In genomic region chr15:72319360-72319984, GRCh38 we compare ENCODE assay signal across 7 cellular contexts. TPM values are rescaled to one million over a fixed set of nuclear protein-coding genes. Genes with fewer than 3 reads are reported as not detected.
DNase-seq lines count a peak whose midpoint lies in the region; ATAC-seq, FAIRE-seq and TF ChIP-seq lines count a peak whose summit lies in the region.

No MANE protein-coding gene starts in this region.

- H3K79me1 ChIP-seq in H1 (ENCODE audit: low read depth, low read length), result no peaks in the 10 kb centered on the region

- H2BK120ac ChIP-seq in H1 (replicated peaks; ENCODE audit: low read depth, low read length), result no peak overlapping the region

- H3K23ac ChIP-seq in H1 (ENCODE audit: insufficient read length), result no peak overlapping the region

- no peak for TF ChIP-seq RAD21 in H1 (IDR thresholded peaks at IDR 0.05 in 1 of 2, conservative IDR thresholded peaks at IDR 0.05 in 1 of 2; ENCODE audit: low read depth in 2 of 2, low read length in 2 of 2)

- H2BK12ac ChIP-seq in H1 (ENCODE audit: low read depth, low read length), result no peak overlapping the region

- no peak overlapping the region for H4K5ac ChIP-seq in H1 (ENCODE audit: insufficient read length, low read depth, low read length)

- H3K79me2 ChIP-seq in H1 (ENCODE audit: control insufficient read depth in 1 of 2, insufficient read depth in 2 of 2, low read length in 2 of 2), result no peaks in the 10 kb centered on the region

- no peak overlapping the region for H2AK5ac ChIP-seq in H1 (ENCODE audit: low read depth, low read length)

- no peak overlapping the region for H2BK5ac ChIP-seq in H1 (ENCODE audit: low read depth, low read length)

- H3K9ac ChIP-seq in H1 (replicated peaks in 1 of 4; ENCODE audit: extremely low read depth in 1 of 4, low read depth in 3 of 4, low read length in 3 of 4), result no peak overlapping the region

- H2BK20ac ChIP-seq in H1 (ENCODE audit: low read length), result no peak overlapping the region

- H3K27me3 ChIP-seq in H1 (replicated peaks in 1 of 4; ENCODE audit: control insufficient read depth in 3 of 4, extremely low read depth in 1 of 4, insufficient read depth in 3 of 4, low read length in 3 of 4), result peaks cover 5 to 26% (median 21%) of the 10 kb centered on the region in 4 experiments

- no peak overlapping the region for H4K8ac ChIP-seq in H1 (ENCODE audit: extremely low read depth, insufficient read depth, low read length)

- FAIRE-seq in H1 (lab: Jason Lieb, UNC), result no peak

- peak; percentile 34 for ATAC-seq in GM19351 (IDR thresholded peaks at IDR 0.05; ENCODE audit: unreplicated experiment)

- no peak overlapping the region for H2AFZ ChIP-seq in H1 (ENCODE audit: low read length)

- peak overlapping the region; percentile 62 to 70; a peak in 3 of 4 replicates for H3K4me2 ChIP-seq in H1 (ENCODE audit: insufficient read depth in 1 of 2, low read depth in 2 of 2, low read length in 2 of 2)

- no peaks in the 10 kb centered on the region for H3K9me3 ChIP-seq in H1 (ENCODE audit: insufficient read depth in 2 of 2, low read depth in 1 of 2, low read length in 1 of 2)
- no peaks in the 10 kb centered on the region for H3K9me3 ChIP-seq in mesodermal cell (ENCODE audit: control insufficient read depth, low read length)

- H4K91ac ChIP-seq in H1 (replicated peaks; ENCODE audit: insufficient read length, low read length), result no peak overlapping the region

- TF ChIP-seq EP300 in H1 (IDR thresholded peaks at IDR 0.05; ENCODE audit: borderline replicate concordance in 1 of 2, low read depth in 2 of 2, low read length in 2 of 2), result no peak

- no peak for TF ChIP-seq POLR2A in H1 (IDR thresholded peaks at IDR 0.05; ENCODE audit: control extremely low read depth in 1 of 2, low read depth in 2 of 2, low read length in 2 of 2)

- H3K27ac ChIP-seq in H1 (ENCODE audit: low read depth, low read length), result no peak overlapping the region
- H3K27ac ChIP-seq in mesodermal cell (ENCODE audit: low read depth, low read length, severe bottlenecking), result no peak overlapping the region

- CTCF ChIA-PET in H1 (lab: Charles Lee; ENCODE audit: partially characterized antibody), result interaction anchor here (1.7 kb wide), 1 partner anchor 354 kb away, joined by 4 read pairs; no protein-coding TSS in a partner anchor

- H3K56ac ChIP-seq in H1 (replicated peaks; ENCODE audit: insufficient read length, low read depth, low read length), result no peak overlapping the region

- no peak overlapping the region for H2BK15ac ChIP-seq in H1 (ENCODE audit: low read length)

- H3K23me2 ChIP-seq in H1 (ENCODE audit: low read depth, low read length), result peaks cover 4% of the 10 kb centered on the region

- H3K4ac ChIP-seq in H1 (replicated peaks; ENCODE audit: insufficient read length, low read depth, low read length), result no peak overlapping the region

- H3K4me3 ChIP-seq in H1 (ENCODE audit: extremely low read depth in 1 of 4, insufficient read depth in 2 of 4, low read depth in 3 of 4, low read length in 4 of 4), result peak overlapping the region in 2 of 4 experiments; percentile 5 to 39; a peak in 3 of 8 replicates
- H3K4me3 ChIP-seq in mesodermal cell (ENCODE audit: extremely low read depth, insufficient read depth, low read length, poor library complexity, severe bottlenecking), result peak overlapping the region; percentile 45

- POLR2A ChIA-PET in H1 (lab: Charles Lee; ENCODE audit: partially characterized antibody), result interaction anchor here (1.2 to 2.4 kb wide), 4 partner anchors 11 to 156 kb away, joined by 4 to 6 read pairs (median 6); partner anchors contain the start of gene PKM

- H3K36me3 ChIP-seq in H1 (ENCODE audit: control insufficient read depth in 2 of 4, insufficient read depth in 4 of 4, low read length in 3 of 4), result no peaks in the 10 kb centered on the region
- H3K36me3 ChIP-seq in mesodermal cell (ENCODE audit: control insufficient read depth, insufficient read depth, low read length), result no peaks in the 10 kb centered on the region

- peaks cover 2 to 6% of the 10 kb centered on the region in 2 experiments for H4K20me1 ChIP-seq in H1 (replicated peaks in 1 of 2; ENCODE audit: control insufficient read depth in 1 of 2, insufficient read depth in 2 of 2, low read length in 2 of 2)

- H3K4me1 ChIP-seq in H1 (replicated peaks in 1 of 4; ENCODE audit: control insufficient read depth in 3 of 4, insufficient read depth in 4 of 4, low read length in 3 of 4), result peaks cover 0 to 4% (median 0%) of the 10 kb centered on the region in 4 experiments; a peak in 1 of 7 replicates
- H3K4me1 ChIP-seq in mesodermal cell (ENCODE audit: control insufficient read depth, insufficient read depth, low read length, poor library complexity, severe bottlenecking), result peaks cover 7% of the 10 kb centered on the region

- H3K18ac ChIP-seq in H1 (ENCODE audit: extremely low read depth, low read length), result no peak overlapping the region

- 12% methylated on average over 32 of the region's 48 CpGs; no CpG with 5 or more reads in 1 of the 2 experiments for WGBS in H1 (ENCODE audit: extremely low coverage in 1 of 2, insufficient coverage in 1 of 2, insufficient read length in 1 of 2, insufficient replicate concordance in 2 of 2, low coverage in 1 of 2, low lambda C conversion rate in 2 of 2, missing lambda C conversion rate in 1 of 2), 2 experiments
- WGBS in mesodermal cell (ENCODE audit: insufficient coverage in 2 of 2), 2 experiments, result 7 to 21% methylated on average over 15 to 37 of the region's 48 CpGs

- DNase-seq in HuH-7 (ENCODE audit: low spot score), result peak; percentile 92
- peak; percentile 45 to 57 for DNase-seq in activated CD4-positive, alpha-beta T cell treated with anti-CD3 and anti-CD28 coated beads, Interleukin-2, amount 50 U/mL, for 48 hours
- peak; percentile 53 to 90 for DNase-seq in H1 (ENCODE audit: low read depth in 1 of 2, low spot score in 2 of 2)
- peak; percentile 21 for DNase-seq in stromal cell of bone marrow (ENCODE audit: low read depth)
- DNase-seq in NCI-H524 treated with DMSO at 0.1 percent for 48 hours (lab: John Stamatoyannopoulos, UW), result no peak

- no peak overlapping the region for H3K14ac ChIP-seq in H1 (ENCODE audit: insufficient read length)

- TF ChIP-seq CTCF in H1 (IDR thresholded peaks at IDR 0.05; ENCODE audit: control extremely low read depth in 1 of 3, insufficient read depth in 1 of 3, low read depth in 1 of 3, low read length in 3 of 3), result no peak

TF ChIP-seq in H1, 55 proteins besides CTCF, POLR2A, EP300 and RAD21 (continues in another document):
- TF ChIP-seq TAF7 (optimal IDR thresholded peaks at IDR 0.05; ENCODE audit: borderline replicate concordance, low read depth, low read length) (peak; percentile 32), KDM1A (IDR thresholded peaks at IDR 0.05; ENCODE audit: borderline replicate concordance, low read length) (no peak), CEBPB (IDR thresholded peaks at IDR 0.05; ENCODE audit: low read depth, low read length) (no peak), BACH1 (IDR thresholded peaks at IDR 0.05; ENCODE audit: low read length) (peak; percentile 73; the same call in 1 of the 2 replicates), KDM4A (IDR thresholded peaks at IDR 0.05; ENCODE audit: low read depth, low read length, severe bottlenecking) (peak; percentile 19), RBBP5 (IDR thresholded peaks at IDR 0.05; ENCODE audit: borderline replicate concordance, low read depth, low read length) (peak; percentile 31; the same call in 1 of the 2 replicates), EGR1 (IDR thresholded peaks at IDR 0.05; ENCODE audit: borderline replicate concordance, low read depth, low read length) (no peak), TEAD4 (IDR thresholded peaks at IDR 0.05; ENCODE audit: low read depth, low read length) (peak; percentile 43; the same call in 1 of the 2 replicates)

RNA-seq across cellular contexts. Expression of gene CELF6, which starts 0.5 kb away (rescaled TPM):
- 0.19 TPM in 1 of 2 replicates, not detected in the other for total RNA-seq in H1 (2021; fragmentation: NEBNext Ultra II Directional; extraction: Animal tissue kit (Norgen Biotek cat#: 25700))
- 0.05 and 0.09 TPM in 2 replicates for polyA plus RNA-seq in H1 (2011; rRNA removed)
- polyA plus RNA-seq in H1 (2011; cell fraction: cytosol; rRNA removed), result 0.09 TPM
- polyA plus RNA-seq in H1 (2011; cell fraction: nucleus; rRNA removed), result 0.21 TPM
- 0.05 to 0.07 TPM in 2 of 4 replicates, not detected in the others for polyA plus RNA-seq in H1 (2012, experiment 1 of 2)
- not detected for polyA plus RNA-seq in H1 (2012, experiment 2 of 2)
- 0.02 TPM for polyA plus RNA-seq in H1 (2013, experiment 1 of 2)
- polyA plus RNA-seq in H1 (2013, experiment 2 of 2), result 0.02 TPM
- not detected in 2 replicates for polyA minus RNA-seq in H1 (2011; rRNA and poly(A)+ RNA removed)
- polyA minus RNA-seq in H1 (2011; cell fraction: cytosol; rRNA and poly(A)+ RNA removed), result not detected
- polyA minus RNA-seq in H1 (2011; cell fraction: nucleus; rRNA and poly(A)+ RNA removed), result 0.20 TPM
- 0.63 TPM for polyA plus RNA-seq in mesodermal cell (2013, experiment 1 of 2)
- 0.25 TPM for polyA plus RNA-seq in mesodermal cell (2013, experiment 2 of 2)

RNA-seq across cellular contexts. Expression of gene PARP6, which starts 47.1 kb away (rescaled TPM):
- 33.0 and 39.8 TPM in 2 replicates for total RNA-seq in H1 (2021; fragmentation: NEBNext Ultra II Directional; extraction: Animal tissue kit (Norgen Biotek cat#: 25700))
- 44.8 and 45.3 TPM in 2 replicates for polyA plus RNA-seq in H1 (2011; rRNA removed)
- polyA plus RNA-seq in H1 (2011; cell fraction: cytosol; rRNA removed), result 48.7 TPM
- 230 TPM for polyA plus RNA-seq in H1 (2011; cell fraction: nucleus; rRNA removed)
- 46.8 to 59.8 TPM (median 50.2 TPM) in 4 replicates for polyA plus RNA-seq in H1 (2012, experiment 1 of 2)
- 6.1 TPM for polyA plus RNA-seq in H1 (2012, experiment 2 of 2)
- polyA plus RNA-seq in H1 (2013, experiment 1 of 2), result 52.0 TPM
- 40.8 TPM for polyA plus RNA-seq in H1 (2013, experiment 2 of 2)
- 46.0 and 64.3 TPM in 2 replicates for polyA minus RNA-seq in H1 (2011; rRNA and poly(A)+ RNA removed)
- polyA minus RNA-seq in H1 (2011; cell fraction: cytosol; rRNA and poly(A)+ RNA removed), result 15.7 TPM
- polyA minus RNA-seq in H1 (2011; cell fraction: nucleus; rRNA and poly(A)+ RNA removed), result 53.2 TPM
- polyA plus RNA-seq in mesodermal cell (2013, experiment 1 of 2), result 39.9 TPM
- polyA plus RNA-seq in mesodermal cell (2013, experiment 2 of 2), result 34.5 TPM

RNA-seq across cellular contexts. Expression of gene HEXA, which starts 56.3 kb away (rescaled TPM):
- 47.4 and 52.5 TPM in 2 replicates for total RNA-seq in H1 (2021; fragmentation: NEBNext Ultra II Directional; extraction: Animal tissue kit (Norgen Biotek cat#: 25700))
- 67.8 and 73.7 TPM in 2 replicates for polyA plus RNA-seq in H1 (2011; rRNA removed)
- 65.7 TPM for polyA plus RNA-seq in H1 (2011; cell fraction: cytosol; rRNA removed)
- 151 TPM for polyA plus RNA-seq in H1 (2011; cell fraction: nucleus; rRNA removed)
- 41.8 to 62.0 TPM (median 54.5 TPM) in 4 replicates for polyA plus RNA-seq in H1 (2012, experiment 1 of 2)
- polyA plus RNA-seq in H1 (2012, experiment 2 of 2), result 52.2 TPM
- 82.8 TPM for polyA plus RNA-seq in H1 (2013, experiment 1 of 2)
- polyA plus RNA-seq in H1 (2013, experiment 2 of 2), result 76.7 TPM
- 46.6 and 65.2 TPM in 2 replicates for polyA minus RNA-seq in H1 (2011; rRNA and poly(A)+ RNA removed)
- 36.3 TPM for polyA minus RNA-seq in H1 (2011; cell fraction: cytosol; rRNA and poly(A)+ RNA removed)
- 51.5 TPM for polyA minus RNA-seq in H1 (2011; cell fraction: nucleus; rRNA and poly(A)+ RNA removed)
- 77.0 TPM for polyA plus RNA-seq in mesodermal cell (2013, experiment 1 of 2)
- polyA plus RNA-seq in mesodermal cell (2013, experiment 2 of 2), result 70.0 TPM
